ENCODE assay signal across 35 cellular contexts in genomic region chr7:24548390-24548789, GRCh38.
"Had no signal": no experiment of that assay in that cellular context is flagged by ENCODE, and none has a peak within 500 bp of the region (broad histone marks: within the 10 kb centered on the region; RNA-seq: fewer than 3 reads in every experiment).

No MANE protein-coding gene starts in this region.

- H3K4me2 ChIP-seq: KMS-11 had no signal

- H3K9me3 ChIP-seq: MG63 had no signal

- H3K27ac ChIP-seq: KMS-11 had no signal

- H3K9ac ChIP-seq: KMS-11 had no signal

- H3K4me3 ChIP-seq: MG63 had no signal

- DNase-seq: Karpas-422, Kasumi-1, KBM-7, KG1, MG63, MM.1S, MV-4-11, NCI-H1048, NCI-H1092, NCI-H1092 treated with DMSO at 0.1 percent for 48 hours, NCI-H1105, NCI-H1105 treated with DMSO at 0.1 percent for 48 hours, NCI-H1417, NCI-H1417 treated with DMSO at 0.1 percent for 48 hours, NCI-H1436, NCI-H1436 treated with DMSO at 0.1 percent for 48 hours, NCI-H146, NCI-H1694, NCI-H1694 treated with DMSO at 0.1 percent for 48 hours, NCI-H187, NCI-H187 treated with DMSO at 0.1 percent for 48 hours, NCI-H1930, NCI-H2029, NCI-H2029 treated with DMSO at 0.1 percent for 48 hours, NCI-H2081, NCI-H2081 treated with DMSO at 0.1 percent for 48 hours, NCI-H2107, NCI-H2171, NCI-H2171 treated with DMSO at 0.1 percent for 48 hours, NCI-H2227 treated with DMSO at 0.1 percent for 48 hours, NCI-H226, NCI-H345, NCI-H446, NCI-H446 treated with DMSO at 0.1 percent for 48 hours had no signal

- H3K36me3 ChIP-seq: MG63 had no signal
